1 cellular context compared by ENCODE assay signal in genomic region chr9:114507726-114508125, GRCh38.
A peak's percentile ranks its signal among the peaks of the same experiment; 100 is the strongest.
TF ChIP-seq lines count a peak whose summit lies in the region.

No MANE protein-coding gene starts in this region.

TF ChIP-seq in IMR-90, 13 proteins besides CTCF, POLR2A, EP300 and RAD21 (continued from another document):
- 0 out of 2 replicates have a peak, but pooled peaks have one; percentile 8 for TF ChIP-seq SMC3 (IDR thresholded peaks at IDR 0.05; ENCODE audit: low read depth, low read length)
